1 cellular context compared by ENCODE assay signal in genomic region chr3:185943363-185944106, GRCh38.
TF ChIP-seq lines count a peak whose summit lies in the region.

No MANE protein-coding gene starts in this region.

TF ChIP-seq in HepG2, 621 proteins besides CTCF, POLR2A, EP300 and RAD21 (continued from another document and continues in another):
- TF ChIP-seq PHF5A (CRISPR knock-in tag; IDR thresholded peaks at IDR 0.05; ENCODE audit: low read depth, unreplicated experiment) (no peak), ZNF530 (CRISPR knock-in tag; IDR thresholded peaks at IDR 0.05; ENCODE audit: low read depth) (no peak), AGO1 (IDR thresholded peaks at IDR 0.05; ENCODE audit: low read depth, low read length, poor library complexity, severe bottlenecking) (no peak), TIGD3 (CRISPR knock-in tag; IDR thresholded peaks at IDR 0.05; ENCODE audit: borderline replicate concordance) (no peak), MAZ (IDR thresholded peaks at IDR 0.05; ENCODE audit: borderline replicate concordance, low read depth, low read length) (no peak), MAZ (CRISPR knock-in tag; IDR thresholded peaks at IDR 0.05; ENCODE audit: low read depth) (no peak), ZNF670 (CRISPR knock-in tag; IDR thresholded peaks at IDR 0.05; ENCODE audit: borderline replicate concordance) (no peak), DMAP1 (CRISPR knock-in tag; IDR thresholded peaks at IDR 0.05) (no peak), ZIK1 (CRISPR knock-in tag; IDR thresholded peaks at IDR 0.05; ENCODE audit: borderline replicate concordance, low read depth) (no peak), ZKSCAN5 (CRISPR knock-in tag; IDR thresholded peaks at IDR 0.05) (no peak), TAF15 (IDR thresholded peaks at IDR 0.05; ENCODE audit: low read depth, low read length, poor library complexity, severe bottlenecking) (no peak), ZBTB21 (CRISPR knock-in tag; IDR thresholded peaks at IDR 0.05) (no peak), NKX3-1 (CRISPR knock-in tag; IDR thresholded peaks at IDR 0.05) (no peak), ZNF850 (CRISPR knock-in tag; conservative IDR thresholded peaks at IDR 0.05) (no peak), IRF2 (CRISPR knock-in tag; IDR thresholded peaks at IDR 0.05) (0 out of 2 replicates have a peak, but pooled peaks have one; percentile 53), ZNF772 (CRISPR knock-in tag; IDR thresholded peaks at IDR 0.05) (peak; percentile 49; the same call in 1 of the 2 replicates), BHLHE40 (IDR thresholded peaks at IDR 0.05; ENCODE audit: low read length) (peak; percentile 26; the same call in 1 of the 2 replicates), MYC (CRISPR knock-in tag; IDR thresholded peaks at IDR 0.05; ENCODE audit: borderline replicate concordance) (no peak), E2F2 (CRISPR knock-in tag; IDR thresholded peaks at IDR 0.05; ENCODE audit: borderline replicate concordance) (no peak), SRY (CRISPR knock-in tag; IDR thresholded peaks at IDR 0.05) (no peak), SATB2 (CRISPR knock-in tag; IDR thresholded peaks at IDR 0.05) (no peak), GFI1 (CRISPR knock-in tag; IDR thresholded peaks at IDR 0.05; ENCODE audit: borderline replicate concordance) (no peak), ERF (CRISPR knock-in tag; IDR thresholded peaks at IDR 0.05) (no peak), ZNF235 (CRISPR knock-in tag; IDR thresholded peaks at IDR 0.05; ENCODE audit: borderline replicate concordance) (no peak), REPIN1 (CRISPR knock-in tag; IDR thresholded peaks at IDR 0.05; ENCODE audit: borderline replicate concordance, low read depth) (peak; percentile 55; the same call in 1 of the 2 replicates), MYNN (CRISPR knock-in tag; IDR thresholded peaks at IDR 0.05; ENCODE audit: low read depth) (no peak), KIAA2018 (CRISPR knock-in tag; IDR thresholded peaks at IDR 0.05; ENCODE audit: borderline replicate concordance) (no peak), ZBTB7A (CRISPR knock-in tag; IDR thresholded peaks at IDR 0.05) (no peak), NR3C1 (CRISPR knock-in tag; IDR thresholded peaks at IDR 0.05) (no peak), XBP1 (CRISPR knock-in tag; IDR thresholded peaks at IDR 0.05) (no peak), SNAPC2 (CRISPR knock-in tag; IDR thresholded peaks at IDR 0.05) (no peak), YEATS4 (CRISPR knock-in tag; IDR thresholded peaks at IDR 0.05; ENCODE audit: borderline replicate concordance) (no peak), ONECUT2 (CRISPR knock-in tag; IDR thresholded peaks at IDR 0.05) (no peak), PBX2 (CRISPR knock-in tag; IDR thresholded peaks at IDR 0.05) (no peak), ZNF773 (CRISPR knock-in tag; IDR thresholded peaks at IDR 0.05; ENCODE audit: borderline replicate concordance) (no peak), ZNF407 (CRISPR knock-in tag; IDR thresholded peaks at IDR 0.05; ENCODE audit: not compliant biosample characterization) (no peak), GPN1 (CRISPR knock-in tag; IDR thresholded peaks at IDR 0.05; ENCODE audit: borderline replicate concordance) (no peak), FOXM1 (CRISPR knock-in tag; IDR thresholded peaks at IDR 0.05) (no peak), NCOR1 (IDR thresholded peaks at IDR 0.05; ENCODE audit: borderline replicate concordance, low read length) (peak; percentile 23; the same call in 1 of the 2 replicates), HNF4G (IDR thresholded peaks at IDR 0.05; ENCODE audit: borderline replicate concordance, low read depth, low read length) (no peak), HNF4G (CRISPR knock-in tag; IDR thresholded peaks at IDR 0.05; ENCODE audit: borderline replicate concordance, low read depth) (no peak; the same call in 1 of the 2 replicates), MED13 (CRISPR knock-in tag; IDR thresholded peaks at IDR 0.05) (no peak), THRA (CRISPR knock-in tag; IDR thresholded peaks at IDR 0.05; ENCODE audit: borderline replicate concordance) (peak; percentile 63; the same call in 1 of the 2 replicates), MBD4 (IDR thresholded peaks at IDR 0.05; ENCODE audit: borderline replicate concordance, low read length) (no peak), ZNF207 (IDR thresholded peaks at IDR 0.05; ENCODE audit: borderline replicate concordance) (no peak), ZNF205 (CRISPR knock-in tag; IDR thresholded peaks at IDR 0.05) (peak; percentile 42; the same call in 1 of the 2 replicates)
